Comparison of ENCODE assay signal across 8 cellular contexts in the genomic region with DNA sequence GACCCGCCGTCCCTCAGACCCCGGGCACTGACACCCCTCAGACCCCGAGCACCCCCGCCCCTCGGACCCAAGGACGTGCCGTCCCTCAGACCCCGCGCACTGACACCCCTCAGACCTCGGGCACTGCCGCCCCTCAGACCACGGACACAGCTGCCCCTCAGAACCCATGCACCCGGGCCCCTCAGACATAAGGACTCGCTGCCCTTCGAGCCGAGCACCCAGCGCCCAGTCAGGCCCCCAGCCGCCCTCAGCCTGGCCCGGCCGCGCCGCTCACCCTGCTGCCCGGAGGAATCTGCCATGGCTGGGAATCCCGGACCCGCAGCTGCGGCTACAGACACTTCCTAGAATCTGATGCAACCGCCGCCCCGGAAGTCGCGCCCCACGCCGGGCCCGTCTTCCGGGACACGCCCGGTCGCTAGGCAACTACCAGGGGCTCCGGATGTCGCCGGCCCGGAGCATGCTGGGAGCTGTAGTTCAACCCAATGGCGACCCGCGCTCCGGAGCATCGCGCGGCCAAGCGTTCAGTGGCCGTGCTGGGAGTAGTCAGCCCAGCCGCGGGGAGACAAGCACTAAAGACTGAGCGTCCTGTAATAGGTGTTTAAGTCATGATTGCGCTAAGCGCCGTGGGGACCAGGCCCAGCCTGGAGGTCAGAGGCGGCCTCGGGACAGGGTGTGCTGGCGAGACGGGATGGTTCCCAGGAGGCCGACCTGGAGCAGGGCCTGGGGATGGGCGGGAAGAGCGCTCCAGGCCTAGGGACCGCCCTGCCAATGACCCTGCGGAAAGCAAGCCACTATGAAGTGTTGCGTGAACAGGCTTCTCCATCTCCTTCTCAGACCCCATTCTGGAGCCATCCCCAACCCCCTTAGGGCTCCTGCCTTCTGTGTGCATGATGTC. TPM values are rescaled to one million over a fixed set of nuclear protein-coding genes. Genes with fewer than 3 reads are reported as not detected.
DNase-seq lines count a peak whose midpoint lies in the region; ATAC-seq and TF ChIP-seq lines count a peak whose summit lies in the region.

A gene (minus strand): TSS at position 355 of the 895 bp plus-strand sequence. CDS start 56 bp downstream, at position 299.

- ATAC-seq in GM21786 (IDR thresholded peaks at IDR 0.05; ENCODE audit: unreplicated experiment), result peak; percentile 97
- ATAC-seq in naive thymus-derived CD8-positive, alpha-beta T cell, result peak; percentile 93 to 99

- peak within 1 kb of the TSS; percentile 70 for H2AFZ ChIP-seq in fibroblast of lung (ENCODE audit: low read length)

- H3K79me2 ChIP-seq in fibroblast of lung (ENCODE audit: control insufficient read depth, insufficient read depth, low read length), result peaks cover 43% of the 10 kb centered on the region

- intact Hi-C loops in activated T-helper 1 cell treated with anti-CD3 and anti-CD28 coated beads, Interleukin-12 subunit alpha, Interleukin-12 subunit beta, Interleukin-2, Interleukin-4 antibody, amounts not matched to agents 30 ng/mL and 10 ng/mL and 1 ng/mL, durations not matched to agents 14 hours and 24 hours and 36 hours (cut with micrococcal nuclease), result loop anchor here (1.0 to 5.0 kb wide), 7 partner anchors 43 to 1035 kb away; a partner anchor contains a TSS

- H3K27ac ChIP-seq in KOPT-K1 (ENCODE audit: low read depth, low read length, poor library complexity, severe bottlenecking) (peak within 1 kb of the TSS; percentile 80), fibroblast of lung (ENCODE audit: insufficient read depth, low read length) (peak within 1 kb of the TSS; percentile 97)

- H3K4me1 ChIP-seq in fibroblast of lung (ENCODE audit: control insufficient read depth, extremely low read depth, insufficient read depth, low read length), result peaks cover 11% of the 10 kb centered on the region

- H3K4me3 ChIP-seq in fibroblast of lung (replicated peaks in 1 of 4; ENCODE audit: control extremely low read depth in 1 of 4, insufficient read depth in 1 of 4, low read depth in 3 of 4, low read length in 4 of 4), result peak within 1 kb of the TSS; percentile 82 to 96 (median 96)

- peaks cover 35% of the 10 kb centered on the region for H3K4me1 Mint-ChIP-seq in activated T-helper 1 cell treated with anti-CD3 and anti-CD28 coated beads, Interleukin-12 subunit alpha, Interleukin-12 subunit beta, Interleukin-2, Interleukin-4 antibody, amounts not matched to agents 30 ng/mL and 10 ng/mL and 1 ng/mL, durations not matched to agents 14 hours and 24 hours and 36 hours (ENCODE audit: low read depth)
- H3K4me1 Mint-ChIP-seq in naive thymus-derived CD8-positive, alpha-beta T cell, result peaks cover 19 to 38% (median 30%) of the 10 kb centered on the region in 4 donors

- H3K9me3 ChIP-seq in KOPT-K1 (ENCODE audit: insufficient read depth, low read length, poor library complexity, severe bottlenecking) (no peaks in the 10 kb centered on the region), fibroblast of lung (ENCODE audit: control insufficient read depth, insufficient read depth, low read depth, low read length) (no peaks in the 10 kb centered on the region)

- H3K4me2 ChIP-seq in fibroblast of lung (ENCODE audit: extremely low read depth, insufficient read depth, low read length), result peak within 1 kb of the TSS; percentile 92

- H3K9me3 Mint-ChIP-seq in activated T-helper 1 cell treated with anti-CD3 and anti-CD28 coated beads, Interleukin-12 subunit alpha, Interleukin-12 subunit beta, Interleukin-2, Interleukin-4 antibody, amounts not matched to agents 30 ng/mL and 10 ng/mL and 1 ng/mL, durations not matched to agents 14 hours and 24 hours and 36 hours, result no peaks in the 10 kb centered on the region
- no peaks in the 10 kb centered on the region for H3K9me3 Mint-ChIP-seq in naive thymus-derived CD8-positive, alpha-beta T cell

- peaks cover 3% of the 10 kb centered on the region for H3K27me3 Mint-ChIP-seq in activated T-helper 1 cell treated with anti-CD3 and anti-CD28 coated beads, Interleukin-12 subunit alpha, Interleukin-12 subunit beta, Interleukin-2, Interleukin-4 antibody, amounts not matched to agents 30 ng/mL and 10 ng/mL and 1 ng/mL, durations not matched to agents 14 hours and 24 hours and 36 hours (ENCODE audit: insufficient read depth)
- no peaks in the 10 kb centered on the region for H3K27me3 Mint-ChIP-seq in naive thymus-derived CD8-positive, alpha-beta T cell

- POLR2A ChIA-PET in naive thymus-derived CD8-positive, alpha-beta T cell (lab: Charles Lee), result interaction anchor here (0.7 to 2.0 kb wide), 5 partner anchors 51 to 1301 kb away, joined by 3 to 7 read pairs (median 3); a partner anchor contains a TSS

- H3K36me3 ChIP-seq in KOPT-K1 (ENCODE audit: insufficient read depth, low read length) (peaks cover 14% of the 10 kb centered on the region; the same call in 1 of the 2 replicates), fibroblast of lung (ENCODE audit: control insufficient read depth, insufficient read depth, low read length) (peaks cover 3% of the 10 kb centered on the region)

- peak within 1 kb of the TSS; percentile 83 for H3K27ac Mint-ChIP-seq in activated T-helper 1 cell treated with anti-CD3 and anti-CD28 coated beads, Interleukin-12 subunit alpha, Interleukin-12 subunit beta, Interleukin-2, Interleukin-4 antibody, amounts not matched to agents 30 ng/mL and 10 ng/mL and 1 ng/mL, durations not matched to agents 14 hours and 24 hours and 36 hours
- H3K27ac Mint-ChIP-seq in naive thymus-derived CD8-positive, alpha-beta T cell, result peak within 1 kb of the TSS; percentile 77 to 93 (median 89)

- peak within 1 kb of the TSS; percentile 90 for H3K4me3 Mint-ChIP-seq in activated T-helper 1 cell treated with anti-CD3 and anti-CD28 coated beads, Interleukin-12 subunit alpha, Interleukin-12 subunit beta, Interleukin-2, Interleukin-4 antibody, amounts not matched to agents 30 ng/mL and 10 ng/mL and 1 ng/mL, durations not matched to agents 14 hours and 24 hours and 36 hours
- H3K4me3 Mint-ChIP-seq in naive thymus-derived CD8-positive, alpha-beta T cell, result peak within 1 kb of the TSS; percentile 83 to 94 (median 88)

- H3K27me3 ChIP-seq in fibroblast of lung (ENCODE audit: control insufficient read depth, insufficient read depth, low read length), result no peaks in the 10 kb centered on the region

- H3K9ac ChIP-seq in fibroblast of lung (ENCODE audit: insufficient read depth, low read length), result peak within 1 kb of the TSS; percentile 100

- peaks cover 22% of the 10 kb centered on the region for H3K36me3 Mint-ChIP-seq in activated T-helper 1 cell treated with anti-CD3 and anti-CD28 coated beads, Interleukin-12 subunit alpha, Interleukin-12 subunit beta, Interleukin-2, Interleukin-4 antibody, amounts not matched to agents 30 ng/mL and 10 ng/mL and 1 ng/mL, durations not matched to agents 14 hours and 24 hours and 36 hours (ENCODE audit: low read depth)
- peaks cover 0 to 14% (median 5%) of the 10 kb centered on the region in 3 donors for H3K36me3 Mint-ChIP-seq in naive thymus-derived CD8-positive, alpha-beta T cell

- peak; percentile 48 for DNase-seq in DMS79 (lab: John Stamatoyannopoulos, UW)
- peak; percentile 94 for DNase-seq in RPMI7951 (ENCODE audit: low read depth)
- peak; percentile 93 for DNase-seq in activated T-helper 1 cell treated with anti-CD3 and anti-CD28 coated beads, Interleukin-12 subunit alpha, Interleukin-12 subunit beta, Interleukin-2, Interleukin-4 antibody, amounts not matched to agents 30 ng/mL and 10 ng/mL and 1 ng/mL, durations not matched to agents 14 hours and 24 hours and 36 hours (ENCODE audit: low spot score)
- DNase-seq in fibroblast of lung (ENCODE audit: low read depth in 2 of 2), result peak; percentile 93 to 94
- peak; percentile 84 to 94 (median 89) for DNase-seq in naive thymus-derived CD8-positive, alpha-beta T cell
- peak; percentile 79 to 91 (median 87) for DNase-seq in stimulated activated naive CD4-positive, alpha-beta T cell (lab: John Stamatoyannopoulos, UW)

- TF ChIP-seq CTCF in fibroblast of lung (conservative IDR thresholded peaks at IDR 0.05 in 1 of 2, IDR thresholded peaks at IDR 0.05 in 1 of 2; ENCODE audit: low read depth in 1 of 2, low read length in 2 of 2), result no peak

- H4K20me1 ChIP-seq in fibroblast of lung (ENCODE audit: control insufficient read depth, extremely low read depth, insufficient read depth, low read length), result no peaks in the 10 kb centered on the region

RNA-seq across cellular contexts. Expression of the gene that starts here (rescaled TPM):
- total RNA-seq in RPMI7951 (2014; rRNA removed; shearing (Covaris generic)), result 44.3 and 50.8 TPM in 2 replicates
- 60.5 and 63.6 TPM in 2 replicates for total RNA-seq in activated T-helper 1 cell treated with anti-CD3 and anti-CD28 coated beads, Interleukin-12 subunit alpha, Interleukin-12 subunit beta, Interleukin-2, Interleukin-4 antibody, amounts not matched to agents 30 ng/mL and 10 ng/mL and 1 ng/mL, durations not matched to agents 14 hours and 24 hours and 36 hours
- total RNA-seq in fibroblast of lung, result 102 and 149 TPM in 2 replicates
- polyA plus RNA-seq in fibroblast of lung, result 64.5 and 67.5 TPM in 2 replicates
- polyA plus RNA-seq in fibroblast of lung (2012), result 56.4 and 91.9 TPM in 2 replicates
- polyA minus RNA-seq in fibroblast of lung (ENCODE audit: low replicate concordance), result 27.9 and 30.8 TPM in 2 replicates
- 100 to 1,000 TPM; 131 TPM for total RNA-seq in naive thymus-derived CD8-positive, alpha-beta T cell
- polyA plus RNA-seq in naive thymus-derived CD8-positive, alpha-beta T cell, result 10 to 100 TPM; 31.4 to 70.2 (median 60.0) TPM

Comparison
In these comparisons a context has a peak if more than half of its experiments do, and no peak if none do; other contexts are left out.
1. Peak in every context shown above with its lines: DNase-seq, ATAC-seq, H3K4me3 ChIP-seq and H3K27ac ChIP-seq.